ENCODE assay signal across 8 cellular contexts in the genomic region with DNA sequence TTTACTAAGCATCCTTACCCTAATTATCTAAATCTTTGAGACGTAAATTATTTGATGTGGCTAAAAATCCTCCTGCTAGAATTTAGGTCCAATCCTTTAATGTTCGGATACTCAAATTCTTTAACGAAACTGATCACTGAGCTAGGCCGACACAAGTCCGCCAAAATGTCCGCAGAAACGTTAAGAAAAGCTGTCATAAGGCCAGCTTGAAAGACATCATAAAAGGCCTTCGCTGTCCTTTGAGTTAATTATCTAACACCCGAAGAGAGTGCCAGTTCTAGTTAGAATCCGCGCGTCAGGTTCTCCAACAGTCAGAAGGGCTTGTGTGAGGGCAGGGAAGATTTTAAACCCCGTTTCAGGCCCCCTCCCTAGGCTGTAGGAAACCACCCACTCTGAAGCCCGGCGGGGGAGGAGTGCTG. TPM values are rescaled to one million over a fixed set of nuclear protein-coding genes. Genes with fewer than 3 reads are reported as not detected.
DNase-seq lines count a peak whose midpoint lies in the region; ATAC-seq and TF ChIP-seq lines count a peak whose summit lies in the region.

No MANE protein-coding gene starts in this region.

- intact Hi-C loops in activated CD4-positive, alpha-beta memory T cell treated with anti-CD3 and anti-CD28 coated beads for 36 hours (cut with micrococcal nuclease): loop anchor here (1.0 to 5.0 kb wide), 12 partner anchors 18 to 773 kb away; a partner anchor contains a TSS

- H3K4me1 ChIP-seq in hepatocyte (ENCODE audit: insufficient read depth): peaks cover 36% of the 10 kb centered on the region

- H4K20me1 ChIP-seq in hepatocyte (ENCODE audit: insufficient read depth, poor library complexity, severe bottlenecking): peaks cover 33% of the 10 kb centered on the region

- no peaks in the 10 kb centered on the region for H3K27me3 ChIP-seq in hepatocyte

- H3K4me3 Mint-ChIP-seq in activated naive CD4-positive, alpha-beta T cell treated with anti-CD3 and anti-CD28 coated beads, Interleukin-2, amount 50 U/mL, for 24 hours: peak overlapping the region; percentile 99
- H3K4me3 Mint-ChIP-seq in activated CD4-positive, alpha-beta memory T cell treated with anti-CD3 and anti-CD28 coated beads for 36 hours: peak overlapping the region; percentile 94

- peaks cover 1% of the 10 kb centered on the region for H3K36me3 Mint-ChIP-seq in activated naive CD4-positive, alpha-beta T cell treated with anti-CD3 and anti-CD28 coated beads, Interleukin-2, amount 50 U/mL, for 24 hours
- peaks cover 23% of the 10 kb centered on the region for H3K36me3 Mint-ChIP-seq in activated CD4-positive, alpha-beta memory T cell treated with anti-CD3 and anti-CD28 coated beads for 36 hours

- H3K27me3 Mint-ChIP-seq in activated naive CD4-positive, alpha-beta T cell treated with anti-CD3 and anti-CD28 coated beads, Interleukin-2, amount 50 U/mL, for 24 hours: peaks cover 1% of the 10 kb centered on the region
- no peaks in the 10 kb centered on the region for H3K27me3 Mint-ChIP-seq in activated CD4-positive, alpha-beta memory T cell treated with anti-CD3 and anti-CD28 coated beads for 36 hours

- H3K27ac ChIP-seq in hepatocyte: peak overlapping the region; percentile 95
- peak overlapping the region; percentile 93 to 100 (median 99) for H3K27ac ChIP-seq in skin epidermis

- no peak for ATAC-seq in HG02571 (IDR thresholded peaks at IDR 0.05; ENCODE audit: unreplicated experiment)

- DNase-seq in activated naive CD4-positive, alpha-beta T cell (lab: John Stamatoyannopoulos, UW): no peak
- no peak for DNase-seq in activated CD4-positive, alpha-beta memory T cell treated with anti-CD3 and anti-CD28 coated beads for 36 hours
- DNase-seq in hepatocyte (ENCODE audit: low spot score): peak; percentile 96
- DNase-seq in T-helper 9 cell: no peak
- no peak for DNase-seq in NCI-H345 (lab: John Stamatoyannopoulos, UW)

- no peaks in the 10 kb centered on the region for H3K9me3 Mint-ChIP-seq in activated naive CD4-positive, alpha-beta T cell treated with anti-CD3 and anti-CD28 coated beads, Interleukin-2, amount 50 U/mL, for 24 hours
- no peaks in the 10 kb centered on the region for H3K9me3 Mint-ChIP-seq in activated CD4-positive, alpha-beta memory T cell treated with anti-CD3 and anti-CD28 coated beads for 36 hours

- no peak for TF ChIP-seq CTCF in hepatocyte (IDR thresholded peaks at IDR 0.05; ENCODE audit: poor library complexity)

- H3K9me3 ChIP-seq in hepatocyte (ENCODE audit: low read depth): no peaks in the 10 kb centered on the region

- peak overlapping the region; percentile 42 for H2AFZ ChIP-seq in hepatocyte

- H3K9me2 ChIP-seq in hepatocyte (replicated peaks; ENCODE audit: insufficient read depth): no peaks in the 10 kb centered on the region

- WGBS in hepatocyte (ENCODE audit: low lambda C conversion rate, missing lambda C conversion rate): under 1% methylated on average over 15 of the region's 15 CpGs

- peak overlapping the region; percentile 86 for H3K4me2 ChIP-seq in hepatocyte

- CTCF ChIA-PET in activated CD4-positive, alpha-beta memory T cell treated with anti-CD3 and anti-CD28 coated beads for 36 hours (lab: Charles Lee): interaction anchor here (1.3 to 2.1 kb wide), 2 partner anchors 11 to 308 kb away, joined by 4 to 9 read pairs; no protein-coding TSS in a partner anchor

- peak overlapping the region; percentile 68 for H3K4me3 ChIP-seq in hepatocyte
- H3K4me3 ChIP-seq in skin epidermis: peak overlapping the region; percentile 78 to 97 (median 86)

- H3K79me2 ChIP-seq in hepatocyte: peaks cover 52% of the 10 kb centered on the region

- no peaks in the 10 kb centered on the region for H3K36me3 ChIP-seq in hepatocyte (replicated peaks; ENCODE audit: insufficient read depth, low read depth)

- peak overlapping the region; percentile 100 for H3K27ac Mint-ChIP-seq in activated naive CD4-positive, alpha-beta T cell treated with anti-CD3 and anti-CD28 coated beads, Interleukin-2, amount 50 U/mL, for 24 hours
- H3K27ac Mint-ChIP-seq in activated CD4-positive, alpha-beta memory T cell treated with anti-CD3 and anti-CD28 coated beads for 36 hours: peak overlapping the region; percentile 100

- POLR2A ChIA-PET in activated CD4-positive, alpha-beta memory T cell treated with anti-CD3 and anti-CD28 coated beads for 36 hours (lab: Charles Lee): interaction anchor here (0.6 to 4.9 kb wide), 19 partner anchors 9 to 773 kb away, joined by 3 to 36 read pairs (median 3); a partner anchor contains a TSS

- H3K4me1 Mint-ChIP-seq in activated naive CD4-positive, alpha-beta T cell treated with anti-CD3 and anti-CD28 coated beads, Interleukin-2, amount 50 U/mL, for 24 hours: peaks cover 55% of the 10 kb centered on the region
- H3K4me1 Mint-ChIP-seq in activated CD4-positive, alpha-beta memory T cell treated with anti-CD3 and anti-CD28 coated beads for 36 hours (ENCODE audit: low read depth): peaks cover 47% of the 10 kb centered on the region

RNA-seq across cellular contexts. Expression of a gene that starts 0.8 kb away (rescaled TPM):
- 100 to 1,000 TPM; 203 to 206 TPM for total RNA-seq in activated CD4-positive, alpha-beta memory T cell treated with anti-CD3 and anti-CD28 coated beads for 36 hours
- 342 and 356 TPM in 2 replicates for total RNA-seq in hepatocyte
- 90.6 and 98.5 TPM in 2 replicates for polyA plus RNA-seq in hepatocyte

RNA-seq across cellular contexts. Expression of a gene that starts 53.5 kb away (rescaled TPM):
- total RNA-seq in activated CD4-positive, alpha-beta memory T cell treated with anti-CD3 and anti-CD28 coated beads for 36 hours: 10 to 100 TPM; 17.9 to 19.0 TPM
- 32.3 and 43.8 TPM in 2 replicates for total RNA-seq in hepatocyte
- 12.5 and 13.5 TPM in 2 replicates for polyA plus RNA-seq in hepatocyte
